2 cellular contexts compared by ENCODE assay signal in the genomic region with DNA sequence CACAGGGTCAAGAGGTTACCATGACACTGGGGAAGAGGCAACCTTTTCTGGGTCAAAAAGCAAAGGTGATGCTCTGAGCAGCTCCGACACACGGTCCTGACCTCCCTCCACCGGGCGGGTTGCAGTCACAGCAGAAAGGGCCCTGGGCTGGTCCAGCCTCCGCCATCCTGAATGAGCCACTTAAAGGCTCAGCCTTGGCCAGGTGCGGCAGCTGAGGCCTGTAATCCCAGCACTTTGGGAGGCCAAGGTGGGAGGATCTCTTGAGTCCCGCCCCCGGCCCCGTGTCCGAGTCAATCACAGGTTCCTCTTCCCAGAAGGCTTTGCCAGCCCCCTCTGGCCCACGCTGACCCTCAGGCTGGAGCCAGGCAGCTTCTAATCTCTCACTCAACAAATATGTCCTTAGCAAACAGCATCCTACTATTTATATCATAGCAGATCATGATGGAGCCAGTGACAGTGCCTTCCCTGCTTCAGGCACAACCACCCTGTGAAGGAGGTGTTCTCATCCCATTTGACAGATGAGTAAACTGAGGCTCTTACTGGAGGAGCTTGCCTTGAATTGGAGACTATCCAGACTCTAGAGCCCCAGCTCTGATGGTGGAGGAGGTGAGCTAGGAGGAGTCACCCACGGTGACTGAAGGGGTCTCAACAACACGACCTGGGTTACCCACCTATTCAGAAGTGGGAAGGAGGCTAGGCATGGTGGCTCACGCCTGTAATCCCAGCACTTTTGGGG.
TF ChIP-seq lines count a peak whose summit lies in the region.

No MANE protein-coding gene starts in this region.

TF ChIP-seq in HepG2, 621 proteins besides CTCF, POLR2A, EP300 and RAD21:
- TF ChIP-seq ZNF383 (CRISPR knock-in tag; IDR thresholded peaks at IDR 0.05; ENCODE audit: borderline replicate concordance) (no peak), ZNF629 (CRISPR knock-in tag; conservative IDR thresholded peaks at IDR 0.05) (peak; percentile 56; the same call in 1 of the 2 replicates), ZNF263 (CRISPR knock-in tag; IDR thresholded peaks at IDR 0.05) (no peak), ISX (CRISPR knock-in tag; conservative IDR thresholded peaks at IDR 0.05) (no peak), AGO1 (IDR thresholded peaks at IDR 0.05; ENCODE audit: low read depth, low read length, poor library complexity, severe bottlenecking) (no peak)
TF ChIP-seq in HepG2: peak in this region for 1.

TF ChIP-seq in K562, 482 proteins besides CTCF, POLR2A, EP300 and RAD21:
- TF ChIP-seq BCOR (IDR thresholded peaks at IDR 0.05): 0 out of 2 replicates have a peak, but pooled peaks have one; percentile 47
- TF ChIP-seq RCOR1 (IDR thresholded peaks at IDR 0.05; ENCODE audit: borderline replicate concordance in 1 of 2, low read depth in 2 of 2, low read length in 2 of 2): 0 out of 4 replicates have a peak, but pooled peaks of 1 of the 2 experiments have one; percentile 9
- TF ChIP-seq, protein P1, sequence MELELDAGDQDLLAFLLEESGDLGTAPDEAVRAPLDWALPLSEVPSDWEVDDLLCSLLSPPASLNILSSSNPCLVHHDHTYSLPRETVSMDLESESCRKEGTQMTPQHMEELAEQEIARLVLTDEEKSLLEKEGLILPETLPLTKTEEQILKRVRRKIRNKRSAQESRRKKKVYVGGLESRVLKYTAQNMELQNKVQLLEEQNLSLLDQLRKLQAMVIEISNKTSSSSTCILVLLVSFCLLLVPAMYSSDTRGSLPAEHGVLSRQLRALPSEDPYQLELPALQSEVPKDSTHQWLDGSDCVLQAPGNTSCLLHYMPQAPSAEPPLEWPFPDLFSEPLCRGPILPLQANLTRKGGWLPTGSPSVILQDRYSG (tag; conservative IDR thresholded peaks at IDR 0.05; ENCODE audit: low read depth): no peak
- TF ChIP-seq, protein P2, sequence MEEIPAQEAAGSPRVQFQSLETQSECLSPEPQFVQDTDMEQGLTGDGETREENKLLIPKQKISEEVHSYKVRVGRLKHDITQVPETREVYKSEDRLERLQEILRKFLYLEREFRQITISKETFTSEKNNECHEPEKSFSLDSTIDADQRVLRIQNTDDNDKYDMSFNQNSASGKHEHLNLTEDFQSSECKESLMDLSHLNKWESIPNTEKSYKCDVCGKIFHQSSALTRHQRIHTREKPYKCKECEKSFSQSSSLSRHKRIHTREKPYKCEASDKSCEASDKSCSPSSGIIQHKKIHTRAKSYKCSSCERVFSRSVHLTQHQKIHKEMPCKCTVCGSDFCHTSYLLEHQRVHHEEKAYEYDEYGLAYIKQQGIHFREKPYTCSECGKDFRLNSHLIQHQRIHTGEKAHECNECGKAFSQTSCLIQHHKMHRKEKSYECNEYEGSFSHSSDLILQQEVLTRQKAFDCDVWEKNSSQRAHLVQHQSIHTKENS (CRISPR knock-in tag; IDR thresholded peaks at IDR 0.05): no peak
- peak; percentile 68 for TF ChIP-seq RBM25 (IDR thresholded peaks at IDR 0.05; ENCODE audit: low read depth, low read length, severe bottlenecking)
